28 cellular contexts compared by ENCODE assay signal in the genomic region with DNA sequence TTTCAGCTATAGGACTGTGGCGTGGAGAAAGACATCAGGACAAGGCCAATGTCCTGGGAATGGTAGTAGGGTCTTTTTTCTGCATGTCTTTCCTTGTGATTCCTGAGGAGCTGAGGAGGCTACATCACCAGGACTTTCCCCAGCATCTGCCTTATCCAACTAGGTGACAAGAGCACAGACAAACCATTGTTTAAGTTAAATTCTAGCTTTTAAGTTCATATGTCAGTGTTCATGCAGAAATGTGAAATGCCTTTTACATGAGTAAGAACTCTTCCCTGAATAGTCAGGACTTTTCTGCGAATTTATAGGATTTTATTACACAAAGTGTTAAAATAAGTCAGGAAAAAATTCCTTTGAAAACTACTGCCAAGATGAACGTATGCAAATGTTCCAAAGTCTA.
"Had no signal": no experiment of that assay in that cellular context is flagged by ENCODE, and none has a peak within 500 bp of the region (broad histone marks: within the 10 kb centered on the region; RNA-seq: fewer than 3 reads in every experiment).

No MANE protein-coding gene starts in this region.

- H3K36me3 ChIP-seq: ascending aorta, cardiac muscle cell had no signal

- H3K27ac ChIP-seq: ascending aorta, cardiac muscle cell, VCaP had no signal

- H3K27me3 ChIP-seq: ascending aorta, cardiac muscle cell had no signal

- H3K4me3 ChIP-seq: ascending aorta, cardiac muscle cell had no signal

- ATAC-seq: activated CD8-positive, alpha-beta T cell treated with anti-CD3 and anti-CD28 coated beads for 36 hours; activated naive CD8-positive, alpha-beta T cell treated with anti-CD3 and anti-CD28 coated beads, Interleukin-2, amount 50 U/mL, for 24 hours; activated T-cell treated with anti-CD3 and anti-CD28 coated beads, Interleukin-2, amount 50 U/mL, for 4 hours; activated T-cell treated with anti-CD3 and anti-CD28 coated beads, Interleukin-2, amount 50 U/mL, for 72 hours had no signal

- H3K9me3 ChIP-seq: ascending aorta had no signal

- DNase-seq: activated B cell treated with CpG ODN at 0.5 μM for 24 hours; activated CD4-positive, alpha-beta memory T cell treated with anti-CD3 and anti-CD28 coated beads for 36 hours; activated CD4-positive, alpha-beta T cell treated with anti-CD3 and anti-CD28 coated beads for 4 hours; activated CD4-positive, alpha-beta T cell treated with anti-CD3 and anti-CD28 coated beads, Interleukin-2, amount 10 ng/mL, durations not matched to agents 24 days and 14 days; activated CD4-positive, alpha-beta T cell treated with anti-CD3 and anti-CD28 coated beads, Interleukin-2, amount 50 U/mL, for 1 hour; activated CD4-positive, alpha-beta T cell treated with anti-CD3 and anti-CD28 coated beads, Interleukin-2, amount 50 U/mL, for 4 hours; activated CD4-positive, CD25-positive, alpha-beta regulatory T cell treated with anti-CD3 and anti-CD28 coated beads, Interleukin-2, amount 50 U/mL, for 72 hours; activated CD8-positive, alpha-beta memory T cell treated with anti-CD3 and anti-CD28 coated beads, Interleukin-2, amount 50 U/mL, for 4 hours; activated CD8-positive, alpha-beta T cell treated with anti-CD3 and anti-CD28 coated beads for 36 hours; activated effector memory CD4-positive, alpha-beta T cell treated with Interleukin-2 at 50 U/mL for 16 hours; activated gamma-delta T cell; activated naive CD4-positive, alpha-beta T cell treated with anti-CD3 and anti-CD28 coated beads, Interleukin-2, amount 10 ng/mL, durations not matched to agents 7 days and 5 days; activated naive CD4-positive, alpha-beta T cell treated with Interleukin-2 at 50 U/mL for 16 hours; activated naive CD8-positive, alpha-beta T cell treated with anti-CD3 and anti-CD28 coated beads, Interleukin-2, amount 10 ng/mL, durations not matched to agents 7 days and 5 days; activated naive CD8-positive, alpha-beta T cell treated with anti-CD3 and anti-CD28 coated beads, Interleukin-2, amount 50 U/mL, for 24 hours; activated T-cell treated with anti-CD3 and anti-CD28 coated beads for 4 hours; activated T-cell treated with anti-CD3 and anti-CD28 coated beads, Interleukin-2, amount 50 U/mL, for 1 hour; activated T-cell treated with anti-CD3 and anti-CD28 coated beads, Interleukin-2, amount 50 U/mL, for 4 hours; activated T-cell treated with anti-CD3 and anti-CD28 coated beads, Interleukin-2, amount 50 U/mL, for 72 hours; amygdala; anterior cingulate cortex; caudate nucleus; cerebellar nuclear complex; T-helper 2 cell; T-helper 9 cell had no signal
